8 cellular contexts compared by ENCODE assay signal in genomic region chr9:83920942-83921707, GRCh38. TPM values are rescaled to one million over a fixed set of nuclear protein-coding genes. Genes with fewer than 3 reads are reported as not detected.
A peak's percentile ranks its signal among the peaks of the same experiment; 100 is the strongest.
DNase-seq lines count a peak whose midpoint lies in the region; ATAC-seq and TF ChIP-seq lines count a peak whose summit lies in the region.

Gene KIF27, minus strand, starts transcription at chr9:83921432. Its CDS starts 5,841 bp downstream, at chr9:83915591.

- peak within 1 kb of the TSS; percentile 80 for H3K4me3 ChIP-seq in OCI-LY7 (ENCODE audit: low read depth, low read length, poor library complexity, severe bottlenecking)
- peak within 1 kb of the TSS; percentile 58 for H3K4me3 ChIP-seq in epithelial cell of esophagus (ENCODE audit: low read length)
- H3K4me3 ChIP-seq in mucosa of descending colon: peak within 1 kb of the TSS; percentile 60

- DNase-seq in DMS153 treated with DMSO at 0.1 percent for 48 hours (lab: John Stamatoyannopoulos, UW; ENCODE audit: unreplicated experiment): peak; percentile 92
- peak; percentile 95 for DNase-seq in OCI-LY7 (ENCODE audit: low spot score)
- DNase-seq in activated T-cell treated with anti-CD3 and anti-CD28 coated beads for 4 hours: peak; percentile 92
- DNase-seq in epithelial cell of esophagus (ENCODE audit: low read depth): peak; percentile 98
- DNase-seq in mucosa of descending colon: peak; percentile 99 to 100 (median 100)
- peak; percentile 92 to 93 for DNase-seq in stimulated activated CD8-positive, alpha-beta memory T cell treated with anti-CD3 and anti-CD28 coated beads, Interleukin-4, amount 100 ng/mL, for 1 hour (ENCODE audit: low read depth in 2 of 2, low spot score in 1 of 2)

- H3K9me3 Mint-ChIP-seq in IgD-negative memory B cell: no peaks in the 10 kb centered on the region

- H4K20me1 ChIP-seq in OCI-LY7 (ENCODE audit: insufficient read depth, low read length): peaks cover 3% of the 10 kb centered on the region; the same call in 1 of the 2 replicates

- peak; percentile 70 for TF ChIP-seq CTCF in OCI-LY7 (conservative IDR thresholded peaks at IDR 0.05; ENCODE audit: low read length)
- no peak for TF ChIP-seq CTCF in epithelial cell of esophagus (IDR thresholded peaks at IDR 0.05; ENCODE audit: insufficient read depth, low read depth, low read length, missing control alignments)
- TF ChIP-seq CTCF in mucosa of descending colon (IDR thresholded peaks at IDR 0.05): peak; percentile 41

- H3K36me3 Mint-ChIP-seq in IgD-negative memory B cell: no peaks in the 10 kb centered on the region

- peaks cover 3% of the 10 kb centered on the region; the same call in 1 of the 2 replicates for H3K79me2 ChIP-seq in OCI-LY7 (ENCODE audit: insufficient read depth, low read depth, low read length)

- H3K4me2 ChIP-seq in OCI-LY7 (ENCODE audit: low read length): peak within 1 kb of the TSS; percentile 73

- peaks cover 8 to 15% (median 14%) of the 10 kb centered on the region in 3 donors for H3K4me1 Mint-ChIP-seq in IgD-negative memory B cell

- CTCF ChIA-PET in OCI-LY7 (lab: Charles Lee; ENCODE audit: unreplicated experiment): no interaction called here

- H3K4me3 Mint-ChIP-seq in IgD-negative memory B cell: peak within 1 kb of the TSS; percentile 89 to 96 (median 93)

- H3K27me3 Mint-ChIP-seq in IgD-negative memory B cell: no peaks in the 10 kb centered on the region

- intact Hi-C loops in OCI-LY7 (cut with micrococcal nuclease; ENCODE audit: unreplicated experiment) (loop anchor here (1.0 to 2.0 kb wide), 4 partner anchors 59 to 300 kb away; partner anchors contain the start of genes GKAP1, HNRNPK and RMI1), mucosa of descending colon (cut with DNase I, micrococcal nuclease) (no loop called here)

- H3K27ac ChIP-seq in OCI-LY7 (ENCODE audit: low read depth, low read length, poor library complexity, severe bottlenecking): peak within 1 kb of the TSS; percentile 68

- H3K9me3 ChIP-seq in OCI-LY7 (ENCODE audit: low read length) (no peaks in the 10 kb centered on the region), mucosa of descending colon (no peaks in the 10 kb centered on the region)

- H3K4me1 ChIP-seq in OCI-LY7 (ENCODE audit: insufficient read depth, low read length, poor library complexity, severe bottlenecking) (peaks cover 22% of the 10 kb centered on the region), mucosa of descending colon (ENCODE audit: low read depth) (peaks cover 7% of the 10 kb centered on the region)

- POLR2A ChIA-PET in OCI-LY7 (lab: Charles Lee): interaction anchor here (0.6 to 1.6 kb wide), 8 partner anchors 32 to 347 kb away, joined by 3 to 5 read pairs (median 4); partner anchors contain the start of gene HNRNPK

- H3K9me2 ChIP-seq in OCI-LY7 (ENCODE audit: insufficient read depth, low read length): no peaks in the 10 kb centered on the region

- ATAC-seq in GM21529 (IDR thresholded peaks at IDR 0.05; ENCODE audit: unreplicated experiment) (peak; percentile 96), mucosa of descending colon (peak; percentile 97)

- H3K36me3 ChIP-seq in OCI-LY7 (ENCODE audit: insufficient read depth, low read length) (no peaks in the 10 kb centered on the region), mucosa of descending colon (ENCODE audit: low read depth) (no peaks in the 10 kb centered on the region)

- H3K27ac Mint-ChIP-seq in IgD-negative memory B cell: peak within 1 kb of the TSS; percentile 95 to 99 (median 97)

- H2AFZ ChIP-seq in OCI-LY7 (ENCODE audit: low read length): peak within 1 kb of the TSS; percentile 98

- no TSS peak for BruUV-seq in OCI-LY7 (replicated peaks; lab: Mats Ljungman, UMichigan)

RNA-seq across cellular contexts. Expression of gene KIF27, which starts in this region (rescaled TPM):
- polyA plus RNA-seq in IgD-negative memory B cell: 1.4 TPM
- 5.6 and 6.0 TPM in 2 replicates for total RNA-seq in OCI-LY7 (2014; rRNA removed; shearing (Covaris generic))
- total RNA-seq in OCI-LY7 (2022) (7.3 and 9.1 TPM in 2 replicates), mucosa of descending colon (1 to 10 TPM; 3.9 to 8.2 (median 4.7) TPM)

Comparison
In these comparisons a context has a peak if more than half of its experiments do, and no peak if none do; other contexts are left out.
1. Peak in every context shown above with its lines: DNase-seq, ATAC-seq, H3K4me3 ChIP-seq and H3K27ac ChIP-seq.